ENCODE assay signal across 10 cellular contexts in genomic region chr12:3134526-3135135, GRCh38. TPM values are rescaled to one million over a fixed set of nuclear protein-coding genes. Genes with fewer than 3 reads are reported as not detected.
"Had no signal": no experiment of that assay in that cellular context is flagged by ENCODE, and none has a peak within 500 bp of the region (broad histone marks: within the 10 kb centered on the region; RNA-seq: fewer than 3 reads in every experiment).

No MANE protein-coding gene starts in this region.

- H3K9me3 ChIP-seq: breast epithelium, MG63, SJCRH30, SK-N-SH had no signal

- H3K4me3 Mint-ChIP-seq: activated CD8-positive, alpha-beta T cell treated with anti-CD3 and anti-CD28 coated beads, Interleukin-2, amount 10 ng/mL, durations not matched to agents 7 days and 5 days; activated naive CD4-positive, alpha-beta T cell treated with anti-CD3 and anti-CD28 coated beads, Interleukin-2, amount 50 U/mL, for 24 hours had no signal

- DNase-seq: Right ventricle myocardium superior had no signal

- H3K4me2 ChIP-seq: SK-N-SH had no signal

- H3K27ac ChIP-seq: breast epithelium, RWPE1, SJCRH30, WERI-Rb-1 had no signal

- H3K36me3 ChIP-seq: breast epithelium, MG63, SJCRH30, WERI-Rb-1 had no signal

- H3K9me3 Mint-ChIP-seq: activated naive CD4-positive, alpha-beta T cell treated with anti-CD3 and anti-CD28 coated beads, Interleukin-2, amount 50 U/mL, for 24 hours had no signal

- H3K27ac Mint-ChIP-seq: activated CD8-positive, alpha-beta T cell treated with anti-CD3 and anti-CD28 coated beads, Interleukin-2, amount 10 ng/mL, durations not matched to agents 7 days and 5 days; activated naive CD4-positive, alpha-beta T cell treated with anti-CD3 and anti-CD28 coated beads, Interleukin-2, amount 50 U/mL, for 24 hours had no signal

- H3K36me3 Mint-ChIP-seq: activated naive CD4-positive, alpha-beta T cell treated with anti-CD3 and anti-CD28 coated beads, Interleukin-2, amount 50 U/mL, for 24 hours had no signal

- H3K4me3 ChIP-seq: breast epithelium, MG63, SJCRH30 had no signal

- H3K27me3 ChIP-seq: breast epithelium, MG63, SJCRH30 had no signal

- H3K9ac ChIP-seq: SK-N-SH had no signal

RNA-seq across cellular contexts. Expression of gene TSPAN9, which starts 57.5 kb away (rescaled TPM):
- total RNA-seq: activated CD8-positive, alpha-beta T cell treated with anti-CD3 and anti-CD28 coated beads, Interleukin-2, amount 10 ng/mL, durations not matched to agents 7 days and 5 days; T-helper 2 cell treated with Interferon-gamma antibody and Interleukin-4, amounts not matched to agents 100 ng/mL and 5 ng/mL, for 36 hours had no signal
